In the genomic region with DNA sequence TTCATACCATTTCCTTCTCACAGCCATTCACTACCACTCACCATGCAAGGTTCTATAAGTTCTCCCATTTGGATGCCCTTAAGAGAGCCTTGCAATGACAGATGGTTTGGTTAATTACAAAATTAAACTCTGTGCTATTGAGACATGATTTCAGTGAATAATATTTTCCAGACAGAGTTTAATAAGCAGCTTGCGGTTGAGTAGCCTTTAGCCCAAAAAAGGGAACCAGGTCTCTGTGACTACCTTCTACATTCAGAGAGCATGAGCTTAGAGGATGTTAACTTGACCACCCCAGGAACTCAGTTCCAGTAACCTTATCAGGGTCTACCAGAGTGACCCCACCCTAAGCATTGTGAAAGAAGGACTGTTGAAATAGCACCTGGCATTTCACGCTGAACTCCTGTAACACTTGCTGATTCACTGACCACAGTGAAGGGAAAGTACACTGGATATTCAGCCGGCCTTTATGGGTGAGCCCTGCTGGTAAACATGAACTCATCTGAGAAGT, we compare ENCODE assay signal across 2 cellular contexts.
A peak's percentile ranks its signal among the peaks of the same experiment; 100 is the strongest.
TF ChIP-seq lines count a peak whose summit lies in the region.

No MANE protein-coding gene starts in this region.

TF ChIP-seq in IMR-90, 13 proteins besides CTCF, POLR2A, EP300 and RAD21:
- TF ChIP-seq MAZ (IDR thresholded peaks at IDR 0.05; ENCODE audit: borderline replicate concordance, low read depth, low read length) = no peak
- peak; percentile 85 for TF ChIP-seq CEBPB (IDR thresholded peaks at IDR 0.05; ENCODE audit: low read depth, low read length)
- peak; percentile 41; the same call in 1 of the 2 replicates for TF ChIP-seq FOS (IDR thresholded peaks at IDR 0.05; ENCODE audit: low read depth, low read length)
TF ChIP-seq in IMR-90: peak in this region for 2.

TF ChIP-seq in SK-N-SH, 30 proteins besides CTCF, POLR2A, EP300 and RAD21:
- no peak for TF ChIP-seq SIN3A (IDR thresholded peaks at IDR 0.05; ENCODE audit: borderline replicate concordance, low read depth, low read length)
- no peak for TF ChIP-seq MEF2A (IDR thresholded peaks at IDR 0.05; ENCODE audit: borderline replicate concordance, low read depth)
- no peak for TF ChIP-seq CHD2 (IDR thresholded peaks at IDR 0.05; ENCODE audit: low read length, partially characterized antibody)
- TF ChIP-seq MXI1 (IDR thresholded peaks at IDR 0.05; ENCODE audit: low read depth, low read length) = no peak
- TF ChIP-seq JUND (IDR thresholded peaks at IDR 0.05) = no peak
- no peak for TF ChIP-seq ZBTB33 (IDR thresholded peaks at IDR 0.05; ENCODE audit: borderline replicate concordance, low read depth)
- TF ChIP-seq ELF1 (IDR thresholded peaks at IDR 0.05) = no peak
- TF ChIP-seq FOSL2 (IDR thresholded peaks at IDR 0.05; ENCODE audit: borderline replicate concordance, low read depth) = no peak
- no peak for TF ChIP-seq NRF1 (IDR thresholded peaks at IDR 0.05; ENCODE audit: low read depth, low read length)
- TF ChIP-seq RXRA (IDR thresholded peaks at IDR 0.05; ENCODE audit: borderline replicate concordance, low read depth) = no peak
- TF ChIP-seq TEAD4 (IDR thresholded peaks at IDR 0.05; ENCODE audit: borderline replicate concordance, insufficient read depth) = no peak
- TF ChIP-seq, protein P1, sequence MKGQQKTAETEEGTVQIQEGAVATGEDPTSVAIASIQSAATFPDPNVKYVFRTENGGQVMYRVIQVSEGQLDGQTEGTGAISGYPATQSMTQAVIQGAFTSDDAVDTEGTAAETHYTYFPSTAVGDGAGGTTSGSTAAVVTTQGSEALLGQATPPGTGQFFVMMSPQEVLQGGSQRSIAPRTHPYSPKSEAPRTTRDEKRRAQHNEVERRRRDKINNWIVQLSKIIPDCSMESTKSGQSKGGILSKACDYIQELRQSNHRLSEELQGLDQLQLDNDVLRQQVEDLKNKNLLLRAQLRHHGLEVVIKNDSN (IDR thresholded peaks at IDR 0.05; ENCODE audit: borderline replicate concordance, low read depth) = no peak
- TF ChIP-seq RFX5 (IDR thresholded peaks at IDR 0.05; ENCODE audit: low read length) = no peak
- no peak for TF ChIP-seq EZH2phosphoT487 (IDR thresholded peaks at IDR 0.05; ENCODE audit: borderline replicate concordance, low read depth)
- TF ChIP-seq FOXJ3 (CRISPR knock-in tag; IDR thresholded peaks at IDR 0.05) = no peak
- no peak for TF ChIP-seq TAF1 (IDR thresholded peaks at IDR 0.05; ENCODE audit: borderline replicate concordance, low read depth, low read length)
- TF ChIP-seq FOXM1 (IDR thresholded peaks at IDR 0.05; ENCODE audit: low read depth) = no peak
- no peak for TF ChIP-seq PBX3 (IDR thresholded peaks at IDR 0.05)
- no peak for TF ChIP-seq USF2 (IDR thresholded peaks at IDR 0.05; ENCODE audit: borderline replicate concordance, low read depth, low read length)
- no peak for TF ChIP-seq GABPA (IDR thresholded peaks at IDR 0.05; ENCODE audit: low read depth)
